ENCODE assay signal across 10 cellular contexts in genomic region chr3:120198305-120198878, GRCh38.
DNase-seq lines count a peak whose midpoint lies in the region; ATAC-seq and TF ChIP-seq lines count a peak whose summit lies in the region.
"Had no signal": no experiment of that assay in that cellular context is flagged by ENCODE, and none has a peak within 500 bp of the region (broad histone marks: within the 10 kb centered on the region; RNA-seq: fewer than 3 reads in every experiment).

No MANE protein-coding gene starts in this region.

- H3K4me1 Mint-ChIP-seq in T-helper 2 cell treated with Interferon-gamma antibody and Interleukin-4, amounts not matched to agents 5 μg/mL and 100 μg/mL, for 36 hours (ENCODE audit: low read depth), result no peaks in the 10 kb centered on the region
- H3K4me1 Mint-ChIP-seq: immature natural killer cell; stimulated activated memory B cell treated with anti-CD40 and anti-IgM and Interleukin-4, amounts not matched to agents 10 μg/mL and 1 μg/mL and 100 μg/mL, for 72 hours had no signal

- no peak overlapping the region for H3K4me3 ChIP-seq in left ventricle myocardium inferior

- no peak for ATAC-seq in GM18909 (IDR thresholded peaks at IDR 0.05; ENCODE audit: poor library complexity, unreplicated experiment)
- ATAC-seq: stimulated activated memory B cell treated with anti-CD40 and anti-IgM and Interleukin-4, amounts not matched to agents 10 μg/mL and 1 μg/mL and 100 μg/mL, for 72 hours had no signal

- no peaks in the 10 kb centered on the region for H3K9me3 Mint-ChIP-seq in T-helper 2 cell treated with Interferon-gamma antibody and Interleukin-4, amounts not matched to agents 5 μg/mL and 100 μg/mL, for 36 hours
- H3K9me3 Mint-ChIP-seq: stimulated activated memory B cell treated with anti-CD40 and anti-IgM and Interleukin-4, amounts not matched to agents 10 μg/mL and 1 μg/mL and 100 μg/mL, for 72 hours had no signal

- H3K27ac ChIP-seq in left ventricle myocardium inferior (replicated peaks), result no peak overlapping the region

- H3K4me1 ChIP-seq in left ventricle myocardium inferior, result peaks cover 12% of the 10 kb centered on the region

- TF ChIP-seq CTCF in left ventricle myocardium inferior (IDR thresholded peaks at IDR 0.05; ENCODE audit: borderline replicate concordance), result peak; percentile 40

- no peak overlapping the region for H3K4me3 Mint-ChIP-seq in T-helper 2 cell treated with Interferon-gamma antibody and Interleukin-4, amounts not matched to agents 5 μg/mL and 100 μg/mL, for 36 hours
- H3K4me3 Mint-ChIP-seq: immature natural killer cell; stimulated activated memory B cell treated with anti-CD40 and anti-IgM and Interleukin-4, amounts not matched to agents 10 μg/mL and 1 μg/mL and 100 μg/mL, for 72 hours had no signal

- H3K27ac Mint-ChIP-seq in T-helper 2 cell treated with Interferon-gamma antibody and Interleukin-4, amounts not matched to agents 5 μg/mL and 100 μg/mL, for 36 hours, result no peak overlapping the region
- H3K27ac Mint-ChIP-seq: immature natural killer cell; stimulated activated memory B cell treated with anti-CD40 and anti-IgM and Interleukin-4, amounts not matched to agents 10 μg/mL and 1 μg/mL and 100 μg/mL, for 72 hours had no signal

- peaks cover 2% of the 10 kb centered on the region for H3K27me3 Mint-ChIP-seq in T-helper 2 cell treated with Interferon-gamma antibody and Interleukin-4, amounts not matched to agents 5 μg/mL and 100 μg/mL, for 36 hours (ENCODE audit: low read depth)
- H3K27me3 Mint-ChIP-seq: stimulated activated memory B cell treated with anti-CD40 and anti-IgM and Interleukin-4, amounts not matched to agents 10 μg/mL and 1 μg/mL and 100 μg/mL, for 72 hours had no signal

- H3K27me3 ChIP-seq in left ventricle myocardium inferior (ENCODE audit: low read depth), result no peaks in the 10 kb centered on the region

- intact Hi-C loops in left ventricle myocardium inferior (cut with micrococcal nuclease), result no loop called here

- H3K9me3 ChIP-seq in left ventricle myocardium inferior (replicated peaks), result no peaks in the 10 kb centered on the region

- no peaks in the 10 kb centered on the region for H3K36me3 Mint-ChIP-seq in T-helper 2 cell treated with Interferon-gamma antibody and Interleukin-4, amounts not matched to agents 5 μg/mL and 100 μg/mL, for 36 hours (ENCODE audit: low read depth)
- H3K36me3 Mint-ChIP-seq: immature natural killer cell; stimulated activated memory B cell treated with anti-CD40 and anti-IgM and Interleukin-4, amounts not matched to agents 10 μg/mL and 1 μg/mL and 100 μg/mL, for 72 hours had no signal

- H3K36me3 ChIP-seq in left ventricle myocardium inferior, result no peaks in the 10 kb centered on the region

- DNase-seq in COLO829 (ENCODE audit: low spot score), result peak; percentile 53
- DNase-seq in HCEC 1CT, result peak; percentile 63
- peak; percentile 75 for DNase-seq in RKO (ENCODE audit: low spot score)
- no peak for DNase-seq in left ventricle myocardium inferior
- DNase-seq in D341Med (ENCODE audit: low spot score), result no peak
- no peak for DNase-seq in islet precursor cell
- DNase-seq in T-helper 2 cell treated with Interferon-gamma antibody and Interleukin-4, amounts not matched to agents 5 μg/mL and 100 μg/mL, for 36 hours (ENCODE audit: low spot score), result no peak

Comparison
In these comparisons a context has a peak if more than half of its experiments do, and no peak if none do; other contexts are left out.
1. DNase-seq: peak in COLO829 (single experiment), HCEC 1CT (single experiment) and RKO (single experiment); none in left ventricle myocardium inferior (single experiment), D341Med (single experiment), islet precursor cell (single experiment) and T-helper 2 cell treated with Interferon-gamma antibody and Interleukin-4, amounts not matched to agents 5 μg/mL and 100 μg/mL, for 36 hours (single experiment).